In genomic region chr6:50762798-50763197, GRCh38 we compare ENCODE assay signal across 1 cellular context.
TF ChIP-seq lines count a peak whose summit lies in the region.

No MANE protein-coding gene starts in this region.

TF ChIP-seq in GM23338, 12 proteins besides CTCF, POLR2A, EP300 and RAD21 (continued from another document):
- TF ChIP-seq ZNF462 (CRISPR knock-in tag; IDR thresholded peaks at IDR 0.05): no peak
- no peak for TF ChIP-seq ZNF114 (CRISPR knock-in tag; IDR thresholded peaks at IDR 0.05)
- TF ChIP-seq CREB1 (CRISPR knock-in tag; IDR thresholded peaks at IDR 0.05; ENCODE audit: low read depth): no peak
- TF ChIP-seq EZH2 (IDR thresholded peaks at IDR 0.05; ENCODE audit: low read depth, unreplicated experiment): no peak
- TF ChIP-seq REST (IDR thresholded peaks at IDR 0.05; ENCODE audit: unreplicated experiment): no peak
- no peak for TF ChIP-seq ZNF331 (CRISPR knock-in tag; IDR thresholded peaks at IDR 0.05; ENCODE audit: low read depth)
